In the genomic region with DNA sequence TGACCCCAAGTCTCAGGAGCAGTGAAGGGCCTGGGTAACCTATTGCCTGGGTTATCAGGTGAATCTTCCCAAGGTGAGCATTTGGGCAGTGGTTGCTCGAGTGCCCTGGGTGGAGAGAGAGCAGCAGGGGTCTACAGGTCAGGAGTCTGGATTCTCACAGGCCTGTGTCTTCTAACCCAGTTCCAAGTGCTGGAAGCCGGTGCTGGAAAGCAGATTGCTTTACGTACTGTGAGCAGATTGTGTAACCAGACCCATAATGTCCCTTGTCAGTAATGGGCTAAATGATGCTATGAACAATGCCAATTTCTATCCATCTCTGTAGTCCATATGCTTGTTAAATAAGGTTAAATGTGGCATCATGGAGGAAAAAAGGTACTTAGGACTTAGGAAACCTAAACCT, we compare ENCODE assay signal across 13 cellular contexts.
"Had no signal": no experiment of that assay in that cellular context is flagged by ENCODE, and none has a peak within 500 bp of the region (broad histone marks: within the 10 kb centered on the region; RNA-seq: fewer than 3 reads in every experiment).

No MANE protein-coding gene starts in this region.

- DNase-seq: activated CD4-positive, alpha-beta T cell treated with anti-CD3 and anti-CD28 coated beads, Interleukin-2, amount 50 U/mL, for 4 hours; activated naive CD4-positive, alpha-beta T cell; activated naive CD8-positive, alpha-beta T cell treated with anti-CD3 and anti-CD28 coated beads, Interleukin-2, amount 10 ng/mL, durations not matched to agents 7 days and 5 days; gastrocnemius medialis; heart left ventricle; immature natural killer cell; nucleus accumbens; thyroid gland had no signal

- H3K4me3 ChIP-seq: gastrocnemius medialis, heart left ventricle, thyroid gland had no signal

- H3K4me1 Mint-ChIP-seq: immature natural killer cell had no signal

- H3K4me1 ChIP-seq: gastrocnemius medialis, thyroid gland had no signal

- H3K9me3 ChIP-seq: gastrocnemius medialis, heart left ventricle, thyroid gland had no signal

- ATAC-seq: gastrocnemius medialis, heart left ventricle had no signal

- H3K9me3 Mint-ChIP-seq: brain, nephron had no signal

- H3K36me3 ChIP-seq: gastrocnemius medialis, heart left ventricle, thyroid gland had no signal

- H3K36me3 Mint-ChIP-seq: brain; immature natural killer cell; stimulated activated effector memory CD8-positive, alpha-beta T cell treated with anti-CD3 and anti-CD28 coated beads, Interleukin-12 subunit alpha, Interleukin-12 subunit beta, amount 100 ng/mL, for 72 hours had no signal

- H3K27me3 ChIP-seq: gastrocnemius medialis, heart left ventricle, thyroid gland had no signal

- H3K27ac ChIP-seq: gastrocnemius medialis, heart left ventricle, thyroid gland had no signal

- H3K27me3 Mint-ChIP-seq: activated naive CD8-positive, alpha-beta T cell treated with anti-CD3 and anti-CD28 coated beads, Interleukin-2, amount 10 ng/mL, durations not matched to agents 7 days and 5 days had no signal

- H3K4me3 Mint-ChIP-seq: activated naive CD8-positive, alpha-beta T cell treated with anti-CD3 and anti-CD28 coated beads, Interleukin-2, amount 10 ng/mL, durations not matched to agents 7 days and 5 days; activated T-helper 1 cell treated with anti-CD3 and anti-CD28 coated beads, Interleukin-12 subunit alpha, Interleukin-12 subunit beta, Interleukin-2, Interleukin-4 antibody, amounts not matched to agents 30 ng/mL and 10 ng/mL and 1 ng/mL, durations not matched to agents 14 hours and 24 hours and 36 hours; brain; immature natural killer cell; nephron; stimulated activated effector memory CD8-positive, alpha-beta T cell treated with anti-CD3 and anti-CD28 coated beads, Interleukin-12 subunit alpha, Interleukin-12 subunit beta, amount 100 ng/mL, for 72 hours; T-helper 2 cell treated with Interferon-gamma antibody and Interleukin-4, amounts not matched to agents 5 μg/mL and 100 μg/mL, for 36 hours had no signal

- H3K27ac Mint-ChIP-seq: activated naive CD8-positive, alpha-beta T cell treated with anti-CD3 and anti-CD28 coated beads, Interleukin-2, amount 10 ng/mL, durations not matched to agents 7 days and 5 days; activated T-helper 1 cell treated with anti-CD3 and anti-CD28 coated beads, Interleukin-12 subunit alpha, Interleukin-12 subunit beta, Interleukin-2, Interleukin-4 antibody, amounts not matched to agents 30 ng/mL and 10 ng/mL and 1 ng/mL, durations not matched to agents 14 hours and 24 hours and 36 hours; brain; nephron; stimulated activated effector memory CD8-positive, alpha-beta T cell treated with anti-CD3 and anti-CD28 coated beads, Interleukin-12 subunit alpha, Interleukin-12 subunit beta, amount 100 ng/mL, for 72 hours; T-helper 2 cell treated with Interferon-gamma antibody and Interleukin-4, amounts not matched to agents 5 μg/mL and 100 μg/mL, for 36 hours had no signal
